ENCODE assay signal across 17 cellular contexts in the genomic region with DNA sequence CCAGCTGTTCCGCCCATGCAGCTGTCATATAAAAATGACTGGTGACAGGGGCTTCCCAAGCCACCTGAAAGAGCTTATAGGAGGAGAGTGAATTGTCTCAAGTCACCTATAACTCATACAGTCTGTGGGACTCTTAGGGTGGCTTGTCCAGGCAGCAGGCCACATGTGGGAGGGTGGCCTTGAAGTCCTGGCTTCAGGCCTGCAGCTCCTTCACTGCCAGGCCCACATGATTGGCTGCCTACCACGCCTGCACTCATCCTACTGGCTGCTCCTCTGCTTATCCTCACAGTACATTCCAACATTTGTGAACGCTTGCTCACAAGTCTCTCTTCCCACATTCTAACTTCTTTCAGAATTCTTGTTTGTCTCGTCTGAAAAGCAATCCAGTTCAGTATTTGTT. TPM values are rescaled to one million over a fixed set of nuclear protein-coding genes. Genes with fewer than 3 reads are reported as not detected.
DNase-seq lines count a peak whose midpoint lies in the region; ATAC-seq, FAIRE-seq and TF ChIP-seq lines count a peak whose summit lies in the region.
"Had no signal": no experiment of that assay in that cellular context is flagged by ENCODE, and none has a peak within 500 bp of the region (broad histone marks: within the 10 kb centered on the region; RNA-seq: fewer than 3 reads in every experiment).

No MANE protein-coding gene starts in this region.

- no peaks in the 10 kb centered on the region for H3K79me2 ChIP-seq in osteoblast (ENCODE audit: insufficient read depth, low read length)

- no peak for FAIRE-seq in GM19239 (lab: Jason Lieb, UNC)
- FAIRE-seq: GM12891, islet of Langerhans had no signal

- no peak for TF ChIP-seq CTCF in gastroesophageal sphincter (IDR thresholded peaks at IDR 0.05)
- TF ChIP-seq CTCF in osteoblast (IDR thresholded peaks at IDR 0.05; ENCODE audit: extremely low read depth, low read depth, low read length), result no peak
- TF ChIP-seq CTCF in spleen (IDR thresholded peaks at IDR 0.05 in 8 of 11, conservative IDR thresholded peaks at IDR 0.05 in 3 of 11), result no peak

- H3K4me1 ChIP-seq in adipocyte (ENCODE audit: control insufficient read depth, insufficient read depth, low read length) (peaks cover 38% of the 10 kb centered on the region), gastroesophageal sphincter (peaks cover 0 to 8% (median 0%) of the 10 kb centered on the region in 3 donors), osteoblast (ENCODE audit: insufficient read depth, low read length) (peaks cover 30% of the 10 kb centered on the region), spleen (no peaks in the 10 kb centered on the region)

- no peak for TF ChIP-seq POLR2A in gastroesophageal sphincter (IDR thresholded peaks at IDR 0.05)
- TF ChIP-seq POLR2A in spleen (IDR thresholded peaks at IDR 0.05), result no peak

- ATAC-seq in gastroesophageal sphincter (peak; percentile 69), HG02678 (IDR thresholded peaks at IDR 0.05; ENCODE audit: unreplicated experiment) (no peak), HG03378 (IDR thresholded peaks at IDR 0.05; ENCODE audit: unreplicated experiment) (no peak)
- ATAC-seq: activated naive CD4-positive, alpha-beta T cell treated with anti-CD3 and anti-CD28 coated beads, Interleukin-2, amount 50 U/mL, for 72 hours had no signal

- 50% methylated on average over 3 of the region's 4 CpGs; no CpG with 5 or more reads in 1 of the 2 donors for WGBS in gastroesophageal sphincter (ENCODE audit: low coverage in 1 of 2), 2 donors
- WGBS in spleen, 5 donors, result 72 to 89% (median 84%) methylated on average over 4 of the region's 4 CpGs

- H3K36me3 ChIP-seq in adipocyte (ENCODE audit: control insufficient read depth, insufficient read depth, low read length, severe bottlenecking), result no peaks in the 10 kb centered on the region
- H3K36me3 ChIP-seq in gastroesophageal sphincter, result no peaks in the 10 kb centered on the region
- H3K36me3 ChIP-seq in osteoblast (ENCODE audit: insufficient read depth, low read length), result no peaks in the 10 kb centered on the region
- H3K36me3 ChIP-seq in spleen, result no peaks in the 10 kb centered on the region
- H3K36me3 ChIP-seq: esophagus squamous epithelium had no signal

- H3K4me2 ChIP-seq in osteoblast (ENCODE audit: insufficient read depth, low read length), result peak overlapping the region; percentile 44

- no peak overlapping the region for H3K27ac ChIP-seq in gastroesophageal sphincter
- H3K27ac ChIP-seq in osteoblast (ENCODE audit: low read depth, low read length), result peak overlapping the region; percentile 64
- H3K27ac ChIP-seq in spleen, result peak overlapping the region in 1 of 8 donors; percentile 4
- H3K27ac ChIP-seq: esophagus squamous epithelium, SK-N-MC, VCaP had no signal

- H4K20me1 ChIP-seq in osteoblast (ENCODE audit: insufficient read depth, low read length), result no peaks in the 10 kb centered on the region

- H2AFZ ChIP-seq in osteoblast (ENCODE audit: low read length), result peak overlapping the region; percentile 63

- no peak for TF ChIP-seq EP300 in gastroesophageal sphincter (IDR thresholded peaks at IDR 0.05)

- DNase-seq in AG08396 (ENCODE audit: low spot score), result peak; percentile 89
- peak; percentile 68 for DNase-seq in adipocyte (ENCODE audit: low read depth)
- peak; percentile 85 for DNase-seq in osteoblast (ENCODE audit: insufficient read length, low spot score, missing footprints)
- DNase-seq in GM19239 (ENCODE audit: insufficient read length, low spot score), result no peak
- no peak for DNase-seq in spleen
- DNase-seq: activated CD8-positive, alpha-beta memory T cell treated with anti-CD3 and anti-CD28 coated beads, Interleukin-2, amount 50 U/mL, for 4 hours; cortex of kidney; DMS153; esophagus squamous epithelium had no signal

- intact Hi-C loops in spleen (cut with DNase I; ENCODE audit: low total_unique reads), result no loop called here

- H3K4me3 ChIP-seq in adipocyte (ENCODE audit: low read length) (peak overlapping the region; percentile 35), gastroesophageal sphincter (no peak overlapping the region), osteoblast (ENCODE audit: insufficient read depth, low read length) (no peak overlapping the region), spleen (no peak overlapping the region)
- H3K4me3 ChIP-seq: esophagus squamous epithelium, SK-N-MC had no signal

- H3K27me3 ChIP-seq in adipocyte (replicated peaks; ENCODE audit: control insufficient read depth, insufficient read depth, low read length), result no peaks in the 10 kb centered on the region
- no peaks in the 10 kb centered on the region for H3K27me3 ChIP-seq in gastroesophageal sphincter
- H3K27me3 ChIP-seq in osteoblast (ENCODE audit: insufficient read depth, low read length), result no peaks in the 10 kb centered on the region
- no peaks in the 10 kb centered on the region for H3K27me3 ChIP-seq in spleen (replicated peaks in 1 of 7)
- H3K27me3 ChIP-seq: esophagus squamous epithelium had no signal

- peak overlapping the region; percentile 71 for H3K9ac ChIP-seq in adipocyte (ENCODE audit: low read length)

- H3K9me3 ChIP-seq in adipocyte (ENCODE audit: control insufficient read depth, low read length) (no peaks in the 10 kb centered on the region), gastroesophageal sphincter (no peaks in the 10 kb centered on the region), osteoblast (ENCODE audit: low read depth, low read length) (no peaks in the 10 kb centered on the region), spleen (no peaks in the 10 kb centered on the region)
- H3K9me3 ChIP-seq: esophagus squamous epithelium had no signal

RNA-seq across cellular contexts. Expression of a gene that starts 41.1 kb away (rescaled TPM):
- total RNA-seq in gastroesophageal sphincter (100 to 1,000 TPM in 1 of 4 donors, 10 to 100 TPM in 3; 49.8 to 144 (median 72.6) TPM), osteoblast (28.2 and 30.4 TPM in 2 replicates), spleen (10 to 100 TPM; 18.9 to 39.8 (median 29.7) TPM)
- 1 to 10 TPM; 4.5 to 8.2 (median 7.3) TPM for polyA plus RNA-seq in spleen

Comparison
In these comparisons a context has a peak if more than half of its experiments do, and no peak if none do; other contexts are left out.
1. DNase-seq: peak in AG08396 (single experiment), adipocyte (single experiment) and osteoblast (single experiment); none in GM19239 (single experiment) and spleen (single experiment).